ENCODE assay signal across 10 cellular contexts in the genomic region with DNA sequence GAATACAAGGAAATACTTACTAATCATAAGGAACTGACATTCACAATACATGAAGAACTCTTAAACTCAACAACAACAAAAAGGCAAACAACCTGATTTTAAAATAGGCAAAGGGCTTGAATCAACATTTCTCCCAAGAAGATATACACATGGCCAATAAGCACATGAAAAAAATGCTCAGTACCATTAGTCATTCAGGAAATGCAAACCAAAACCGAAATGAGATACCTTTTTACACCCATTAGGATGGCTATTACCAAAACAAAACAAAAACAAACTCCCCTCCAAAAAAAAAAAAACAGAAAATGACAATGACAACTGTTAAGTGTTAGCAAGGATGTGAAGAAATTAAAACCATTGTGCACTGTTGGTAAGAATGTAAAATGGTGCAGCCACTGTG.
DNase-seq lines count a peak whose midpoint lies in the region; ATAC-seq, FAIRE-seq and TF ChIP-seq lines count a peak whose summit lies in the region.
"Had no signal": no experiment of that assay in that cellular context is flagged by ENCODE, and none has a peak within 500 bp of the region (broad histone marks: within the 10 kb centered on the region; RNA-seq: fewer than 3 reads in every experiment).

No MANE protein-coding gene starts in this region.

- peak; percentile 85 for FAIRE-seq in H54 (lab: Jason Lieb, UNC)

- no peak for TF ChIP-seq POLR2A in H54 (IDR thresholded peaks at IDR 0.05; ENCODE audit: low read depth, low read length)

- ATAC-seq in GM19023 (IDR thresholded peaks at IDR 0.05; ENCODE audit: unreplicated experiment), result peak; percentile 75
- peak; percentile 93 for ATAC-seq in HG03442 (IDR thresholded peaks at IDR 0.05; ENCODE audit: unreplicated experiment)
- ATAC-seq in activated CD4-positive, CD25-positive, alpha-beta regulatory T cell treated with anti-CD3 and anti-CD28 coated beads, Interleukin-2, amount 50 U/mL, for 24 hours, result no peak

- DNase-seq in H54 (ENCODE audit: insufficient read length, low spot score) (no peak), iris pigment epithelial cell (ENCODE audit: low read depth) (peak; percentile 11), retina (no peak), cerebellum (ENCODE audit: low spot score) (no peak), MV-4-11 (lab: John Stamatoyannopoulos, UW) (no peak)
- DNase-seq: MG63, nephron progenitor cell had no signal

Comparison
In these comparisons a context has a peak if more than half of its experiments do, and no peak if none do; other contexts are left out.
1. ATAC-seq: peak in GM19023 (single experiment) and HG03442 (single experiment); none in activated CD4-positive, CD25-positive, alpha-beta regulatory T cell treated with anti-CD3 and anti-CD28 coated beads, Interleukin-2, amount 50 U/mL, for 24 hours (0 of 2).